Comparison of ENCODE assay signal across 13 cellular contexts in the genomic region with DNA sequence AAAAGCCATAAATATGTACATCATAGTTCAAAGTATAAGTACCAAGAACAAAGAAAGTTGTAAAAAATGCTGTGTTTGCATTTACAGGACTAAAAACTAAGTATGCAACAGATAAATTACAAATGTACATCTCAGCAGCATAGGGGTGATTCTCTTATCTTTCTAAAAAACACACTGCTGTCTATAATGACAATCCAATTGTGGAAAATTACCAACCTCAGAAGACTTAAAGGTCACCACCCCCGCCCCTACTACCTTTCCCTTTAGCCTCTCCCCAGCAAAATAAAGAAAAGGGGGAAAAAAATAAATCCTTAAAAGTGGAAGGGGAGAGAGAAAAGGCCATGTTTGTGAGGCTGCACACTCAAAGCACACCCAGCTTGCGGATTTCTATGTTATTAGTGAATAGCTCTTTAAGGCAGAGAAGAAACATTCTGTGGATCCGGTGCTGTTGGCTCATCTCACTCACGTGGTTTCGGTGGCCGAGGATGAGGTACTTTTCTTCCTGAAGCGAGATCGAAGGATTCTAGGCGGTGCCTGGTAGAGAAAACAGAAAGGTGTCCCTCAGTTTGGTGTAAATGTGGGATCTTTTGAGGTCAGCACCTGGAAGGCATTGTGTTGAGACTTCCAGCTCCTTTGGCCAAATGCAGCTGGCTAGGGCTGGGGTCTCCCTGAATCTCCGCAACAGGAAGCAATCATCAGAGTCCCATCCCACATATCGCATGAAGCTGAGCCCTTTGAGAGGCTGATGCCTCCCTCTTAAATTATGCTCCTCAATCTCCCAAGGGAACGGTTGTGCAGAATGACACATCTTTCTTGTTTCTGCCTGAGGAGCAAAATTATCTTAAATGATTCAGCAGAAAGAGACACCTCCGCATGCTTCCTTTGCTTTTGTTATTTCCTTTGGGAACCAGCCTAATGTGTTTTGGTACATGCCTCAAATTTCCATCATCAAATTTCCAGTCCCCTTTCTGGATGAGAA. TPM values are rescaled to one million over a fixed set of nuclear protein-coding genes. Genes with fewer than 3 reads are reported as not detected.
A peak's percentile ranks its signal among the peaks of the same experiment; 100 is the strongest.
DNase-seq lines count a peak whose midpoint lies in the region; ATAC-seq lines count a peak whose summit lies in the region.
"Had no signal": no experiment of that assay in that cellular context is flagged by ENCODE, and none has a peak within 500 bp of the region (broad histone marks: within the 10 kb centered on the region; RNA-seq: fewer than 3 reads in every experiment).

No MANE protein-coding gene starts in this region.

- ATAC-seq in GM18502 (IDR thresholded peaks at IDR 0.05; ENCODE audit: poor library complexity, unreplicated experiment): no peak
- ATAC-seq: lower lobe of right lung had no signal

- H3K27ac ChIP-seq in cingulate gyrus (ENCODE audit: low read depth, low read length): peak overlapping the region; percentile 74
- H3K27ac ChIP-seq: lower lobe of right lung, prostate gland had no signal

- DNase-seq in Daoy (ENCODE audit: low read depth): peak; percentile 55
- DNase-seq in NCI-H2227 treated with DMSO at 0.1 percent for 48 hours (lab: John Stamatoyannopoulos, UW): peak; percentile 65
- DNase-seq in putamen (ENCODE audit: low spot score): peak; percentile 74
- no peak for DNase-seq in SHP77 (lab: John Stamatoyannopoulos, UW)
- DNase-seq in activated CD4-positive, alpha-beta T cell treated with anti-CD3 and anti-CD28 coated beads, Interleukin-2, amount 50 U/mL, for 48 hours: no peak
- no peak for DNase-seq in NCI-H526 (lab: John Stamatoyannopoulos, UW)
- DNase-seq: activated gamma-delta T cell treated with Interleukin-2 at 50 U/mL for 16 hours, lower lobe of right lung, NCI-H345, uterus had no signal

RNA-seq across cellular contexts. Expression of gene MRPL35, which starts 17.6 kb away (rescaled TPM):
- total RNA-seq in Daoy (2014; rRNA removed; shearing (Covaris generic)): 89.4 and 111 TPM in 2 replicates

RNA-seq across cellular contexts. Expression of gene IMMT, which starts 21.6 kb away (rescaled TPM):
- 50.0 and 58.1 TPM in 2 replicates for total RNA-seq in Daoy (2014; rRNA removed; shearing (Covaris generic))

Comparison
In these comparisons a context has a peak if more than half of its experiments do, and no peak if none do; other contexts are left out.
1. DNase-seq: peak in Daoy (single experiment), NCI-H2227 treated with DMSO at 0.1 percent for 48 hours (single experiment) and putamen (single experiment); none in SHP77 (0 of 2), activated CD4-positive, alpha-beta T cell treated with anti-CD3 and anti-CD28 coated beads, Interleukin-2, amount 50 U/mL, for 48 hours (0 of 2) and NCI-H526 (0 of 2).